32 cellular contexts compared by ENCODE assay signal in genomic region chr12:32690927-32691326, GRCh38.
"Had no signal": no experiment of that assay in that cellular context is flagged by ENCODE, and none has a peak within 500 bp of the region (broad histone marks: within the 10 kb centered on the region; RNA-seq: fewer than 3 reads in every experiment).

No MANE protein-coding gene starts in this region.

- H3K27ac Mint-ChIP-seq: activated CD4-positive, alpha-beta memory T cell treated with anti-CD3 and anti-CD28 coated beads, Interleukin-2, amount 10 ng/mL, durations not matched to agents 7 days and 5 days; activated CD4-positive, alpha-beta T cell treated with anti-CD3 and anti-CD28 coated beads, Interleukin-2, amount 10 ng/mL, durations not matched to agents 7 days and 5 days; activated naive CD8-positive, alpha-beta T cell; dendritic cell treated with granulocyte-macrophage colony-stimulating factor and Interleukin-4, amounts not matched to agents 40 ng/mL and 50 ng/mL, for 4 days; endodermal cell had no signal

- DNase-seq: activated CD4-positive, alpha-beta memory T cell treated with anti-CD3 and anti-CD28 coated beads, Interleukin-2, amount 10 ng/mL, durations not matched to agents 7 days and 5 days; activated CD4-positive, alpha-beta T cell treated with anti-CD3 and anti-CD28 coated beads for 1 hour; activated CD4-positive, alpha-beta T cell treated with anti-CD3 and anti-CD28 coated beads for 4 hours; activated CD4-positive, alpha-beta T cell treated with anti-CD3 and anti-CD28 coated beads, Interleukin-2, amount 10 ng/mL, durations not matched to agents 7 days and 5 days; activated CD4-positive, alpha-beta T cell treated with anti-CD3 and anti-CD28 coated beads, Interleukin-2, amount 50 U/mL, for 4 hours; activated CD8-positive, alpha-beta memory T cell treated with anti-CD3 and anti-CD28 coated beads, Interleukin-2, amount 50 U/mL, for 48 hours; activated effector memory CD4-positive, alpha-beta T cell treated with Interleukin-2 at 50 U/mL for 16 hours; activated gamma-delta T cell treated with Interleukin-2 at 50 U/mL for 16 hours; activated naive CD4-positive, alpha-beta T cell treated with anti-CD3 and anti-CD28 coated beads, Interleukin-2, amount 50 U/mL, for 16 hours; activated naive CD4-positive, alpha-beta T cell treated with Interleukin-2 at 50 U/mL for 16 hours; activated T-cell treated with anti-CD3 and anti-CD28 coated beads for 4 hours; activated T-cell treated with anti-CD3 and anti-CD28 coated beads, Interleukin-2, amount 50 U/mL, for 24 hours; amniotic stem cell; anterior cingulate cortex; brain microvascular endothelial cell; dorsolateral prefrontal cortex; effector memory CD4-positive, alpha-beta T cell; endodermal cell; erythroblast; foreskin keratinocyte; gastrocnemius medialis; glutamatergic neuron; heart left ventricle; T-helper 1 cell; T-helper 2 cell had no signal

- H3K4me3 ChIP-seq: coronary artery, dorsolateral prefrontal cortex, esophagus muscularis mucosa, gastrocnemius medialis, heart left ventricle had no signal

- H3K4me1 ChIP-seq: foreskin keratinocyte had no signal

- H3K4me3 Mint-ChIP-seq: activated CD4-positive, alpha-beta memory T cell treated with anti-CD3 and anti-CD28 coated beads, Interleukin-2, amount 10 ng/mL, durations not matched to agents 7 days and 5 days; activated CD4-positive, alpha-beta T cell treated with anti-CD3 and anti-CD28 coated beads, Interleukin-2, amount 10 ng/mL, durations not matched to agents 7 days and 5 days; activated naive CD8-positive, alpha-beta T cell; activated T-cell treated with anti-CD3 and anti-CD28 coated beads, Interleukin-2, amount 50 U/mL, for 24 hours; activated T-helper 17 cell treated with anti-CD3 and anti-CD28 coated beads, Interleukin-2, amount 50 U/mL, for 72 hours; central memory CD8-positive, alpha-beta T cell; dendritic cell treated with granulocyte-macrophage colony-stimulating factor and Interleukin-4, amounts not matched to agents 40 ng/mL and 50 ng/mL, for 4 days; endodermal cell; WTC11 had no signal

- ATAC-seq: activated T-helper 17 cell treated with anti-CD3 and anti-CD28 coated beads, Interleukin-2, amount 50 U/mL, for 72 hours; foreskin keratinocyte; gastrocnemius medialis; heart left ventricle; WTC11 had no signal

- H3K27me3 Mint-ChIP-seq: activated CD4-positive, alpha-beta memory T cell treated with anti-CD3 and anti-CD28 coated beads, Interleukin-2, amount 10 ng/mL, durations not matched to agents 7 days and 5 days; activated CD4-positive, alpha-beta T cell treated with anti-CD3 and anti-CD28 coated beads, Interleukin-2, amount 10 ng/mL, durations not matched to agents 7 days and 5 days; activated naive CD8-positive, alpha-beta T cell; activated T-cell treated with anti-CD3 and anti-CD28 coated beads, Interleukin-2, amount 50 U/mL, for 24 hours; activated T-helper 17 cell treated with anti-CD3 and anti-CD28 coated beads, Interleukin-2, amount 50 U/mL, for 72 hours; central memory CD8-positive, alpha-beta T cell; dendritic cell treated with granulocyte-macrophage colony-stimulating factor and Interleukin-4, amounts not matched to agents 40 ng/mL and 50 ng/mL, for 4 days had no signal

- H3K27ac ChIP-seq: brain microvascular endothelial cell, coronary artery, dorsolateral prefrontal cortex, esophagus muscularis mucosa, foreskin keratinocyte, gastrocnemius medialis, heart left ventricle had no signal

- H3K9me3 ChIP-seq: esophagus muscularis mucosa, gastrocnemius medialis had no signal

- H3K36me3 ChIP-seq: brain microvascular endothelial cell, gastrocnemius medialis had no signal

- H3K27me3 ChIP-seq: brain microvascular endothelial cell, dorsolateral prefrontal cortex, esophagus muscularis mucosa, foreskin keratinocyte, gastrocnemius medialis, heart left ventricle had no signal
